ENCODE assay signal across 11 cellular contexts in the genomic region with DNA sequence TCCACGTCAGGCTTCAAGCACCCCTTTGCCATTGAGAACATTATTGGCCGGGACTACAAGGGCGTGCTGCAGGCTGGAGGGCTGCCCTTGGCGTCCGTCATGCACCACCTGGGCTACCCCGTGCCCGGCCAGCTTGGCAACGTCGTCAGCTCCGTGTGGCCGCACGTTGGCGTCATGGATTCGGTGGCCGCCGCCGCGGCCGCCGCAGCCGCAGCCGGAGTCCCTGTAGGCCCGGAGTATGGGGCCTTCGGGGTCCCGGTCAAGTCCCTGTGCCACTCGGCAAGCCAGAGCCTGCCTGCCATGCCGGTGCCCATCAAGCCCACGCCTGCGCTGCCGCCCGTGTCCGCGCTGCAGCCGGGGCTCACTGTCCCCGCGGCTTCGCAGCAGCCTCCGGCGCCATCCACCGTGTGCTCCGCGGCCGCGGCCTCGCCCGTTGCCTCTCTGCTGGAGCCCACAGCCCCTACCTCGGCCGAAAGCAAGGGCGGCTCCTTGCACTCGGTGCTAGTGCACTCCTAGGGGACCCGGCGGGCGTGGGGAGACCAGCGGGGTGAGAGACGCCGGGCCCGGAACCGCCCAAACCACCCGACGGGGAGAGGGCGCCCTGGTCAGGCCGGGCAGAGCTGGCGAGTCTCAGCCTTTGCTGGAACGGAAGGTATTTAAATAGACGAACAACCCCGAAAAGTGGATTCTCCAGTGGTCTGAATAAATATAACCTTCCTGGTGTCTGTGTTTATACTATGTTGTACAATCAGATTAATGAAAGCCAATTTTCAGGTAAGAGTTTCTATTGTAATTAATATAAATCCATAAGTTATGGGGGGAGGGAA. TPM values are rescaled to one million over a fixed set of nuclear protein-coding genes. Genes with fewer than 3 reads are reported as not detected.
A peak's percentile ranks its signal among the peaks of the same experiment; 100 is the strongest.
DNase-seq lines count a peak whose midpoint lies in the region; ATAC-seq and TF ChIP-seq lines count a peak whose summit lies in the region.
"Had no signal": no experiment of that assay in that cellular context is flagged by ENCODE, and none has a peak within 500 bp of the region (broad histone marks: within the 10 kb centered on the region; RNA-seq: fewer than 3 reads in every experiment).

No MANE protein-coding gene starts in this region.

- H3K27ac ChIP-seq in foreskin keratinocyte (no peak overlapping the region), gastrocnemius medialis (no peak overlapping the region), transverse colon (no peak overlapping the region)

- H3K9me3 Mint-ChIP-seq in T-helper 2 cell treated with Interferon-gamma antibody and Interleukin-4, amounts not matched to agents 5 μg/mL and 100 μg/mL, for 36 hours: no peaks in the 10 kb centered on the region
- H3K9me3 Mint-ChIP-seq: activated naive CD4-positive, alpha-beta T cell treated with anti-CD3 and anti-CD28 coated beads, Interleukin-2, amount 50 U/mL, for 72 hours had no signal

- no peak for TF ChIP-seq EP300 in transverse colon (IDR thresholded peaks at IDR 0.05; ENCODE audit: low read depth)

- H3K4me3 Mint-ChIP-seq in T-helper 2 cell treated with Interferon-gamma antibody and Interleukin-4, amounts not matched to agents 5 μg/mL and 100 μg/mL, for 36 hours: no peak overlapping the region

- in situ Hi-C loops in gastrocnemius medialis (cut with MboI; ENCODE audit: low sequenced_read_pairs in 4 of 4) (no loop called here), transverse colon (cut with MboI; ENCODE audit: low pct_ligation_motif_present in 1 of 4, low pct_unique_long_range_greater_than_20kb in 1 of 4, low sequenced_read_pairs in 3 of 4) (loop anchor here in 3 of 4 donors (25.0 kb wide), 2 partner anchors 558 to 583 kb away; partner anchors contain the start of gene GCNT1 (in 1 of the 3))

- peak overlapping the region; percentile 77 for H3K27ac Mint-ChIP-seq in T-helper 2 cell treated with Interferon-gamma antibody and Interleukin-4, amounts not matched to agents 5 μg/mL and 100 μg/mL, for 36 hours

- WGBS in transverse colon (ENCODE audit: low coverage in 1 of 2), 2 donors: 0 to 9% methylated on average over 2 to 45 of the region's 66 CpGs

- TF ChIP-seq CTCF in foreskin keratinocyte (conservative IDR thresholded peaks at IDR 0.05) (no peak), gastrocnemius medialis (IDR thresholded peaks at IDR 0.05 in 4 of 5, conservative IDR thresholded peaks at IDR 0.05 in 1 of 5) (no peak), transverse colon (IDR thresholded peaks at IDR 0.05) (no peak)

- TF ChIP-seq POLR2A in gastrocnemius medialis (IDR thresholded peaks at IDR 0.05): no peak
- TF ChIP-seq POLR2A in transverse colon (IDR thresholded peaks at IDR 0.05): no peak

- peak overlapping the region; percentile 36 for H3K4me3 ChIP-seq in NT2/D1 (ENCODE audit: insufficient read length, low read depth)
- peak overlapping the region; percentile 12 to 32 (median 17) for H3K4me3 ChIP-seq in gastrocnemius medialis
- peak overlapping the region in 1 of 4 donors; percentile 27 for H3K4me3 ChIP-seq in transverse colon

- H3K9ac ChIP-seq in NT2/D1 (ENCODE audit: insufficient read length, low read depth): peak overlapping the region; percentile 68

- intact Hi-C loops in gastrocnemius medialis (cut with DNase I; ENCODE audit: low total_unique reads): no loop called here
- intact Hi-C loops in transverse colon (cut with DNase I; ENCODE audit: low total_unique reads): no loop called here

- H3K4me1 Mint-ChIP-seq in T-helper 2 cell treated with Interferon-gamma antibody and Interleukin-4, amounts not matched to agents 5 μg/mL and 100 μg/mL, for 36 hours (ENCODE audit: low read depth): peaks cover 6% of the 10 kb centered on the region

- H3K4me1 ChIP-seq in NT2/D1 (ENCODE audit: insufficient read depth, insufficient read length): peaks cover 25% of the 10 kb centered on the region
- peaks cover 5% of the 10 kb centered on the region for H3K4me1 ChIP-seq in foreskin keratinocyte
- H3K4me1 ChIP-seq in gastrocnemius medialis: peaks cover 22 to 36% of the 10 kb centered on the region in 2 donors
- H3K4me1 ChIP-seq in transverse colon: peaks cover 7 to 50% (median 22%) of the 10 kb centered on the region in 4 donors

- no peaks in the 10 kb centered on the region for H3K36me3 Mint-ChIP-seq in T-helper 2 cell treated with Interferon-gamma antibody and Interleukin-4, amounts not matched to agents 5 μg/mL and 100 μg/mL, for 36 hours (ENCODE audit: low read depth)

- no peak for DNase-seq in T-helper 2 cell treated with Interferon-gamma antibody and Interleukin-4, amounts not matched to agents 5 μg/mL and 100 μg/mL, for 36 hours (ENCODE audit: low spot score)
- DNase-seq in T-helper 2 cell (no peak), NT2/D1 (ENCODE audit: low read depth, low spot score) (no peak), foreskin keratinocyte (peak in 1 of 2 donors; percentile 7), gastrocnemius medialis (no peak), transverse colon (no peak)
- DNase-seq: HCEC 1CT had no signal

- H3K27me3 ChIP-seq in NT2/D1 (ENCODE audit: insufficient read depth, insufficient read length) (peaks cover 96% of the 10 kb centered on the region), foreskin keratinocyte (peaks cover 81% of the 10 kb centered on the region), gastrocnemius medialis (peaks cover 88 to 89% (median 88%) of the 10 kb centered on the region in 3 donors), transverse colon (peaks cover 100% of the 10 kb centered on the region)

- ATAC-seq in foreskin keratinocyte (peak; percentile 12), gastrocnemius medialis (no peak), GM21576 (IDR thresholded peaks at IDR 0.05; ENCODE audit: unreplicated experiment) (no peak), GM19452 (IDR thresholded peaks at IDR 0.05; ENCODE audit: unreplicated experiment) (no peak)
- ATAC-seq: activated naive CD4-positive, alpha-beta T cell treated with anti-CD3 and anti-CD28 coated beads, Interleukin-2, amount 50 U/mL, for 72 hours had no signal

- H3K9me3 ChIP-seq in NT2/D1 (ENCODE audit: insufficient read depth, low read length) (no peaks in the 10 kb centered on the region), gastrocnemius medialis (no peaks in the 10 kb centered on the region), transverse colon (no peaks in the 10 kb centered on the region)

- no peaks in the 10 kb centered on the region for H3K36me3 ChIP-seq in NT2/D1 (ENCODE audit: insufficient read depth, insufficient read length, low read length)
- no peaks in the 10 kb centered on the region for H3K36me3 ChIP-seq in gastrocnemius medialis
- no peaks in the 10 kb centered on the region for H3K36me3 ChIP-seq in transverse colon

- peaks cover 77% of the 10 kb centered on the region for H3K27me3 Mint-ChIP-seq in T-helper 2 cell treated with Interferon-gamma antibody and Interleukin-4, amounts not matched to agents 5 μg/mL and 100 μg/mL, for 36 hours (ENCODE audit: low read depth)

RNA-seq across cellular contexts. Expression of gene FOXB2, which starts 1.2 kb away (rescaled TPM):
- total RNA-seq in foreskin keratinocyte: not detected in 2 replicates
- polyA plus RNA-seq in foreskin keratinocyte: not detected in 2 replicates
- not detected for total RNA-seq in gastrocnemius medialis
- not detected for total RNA-seq in transverse colon
- total RNA-seq: activated naive CD4-positive, alpha-beta T cell treated with anti-CD3 and anti-CD28 coated beads, Interleukin-2, amount 50 U/mL, for 72 hours; mucosa of gallbladder had no signal

Comparison
In these comparisons a context has a peak if more than half of its experiments do, and no peak if none do; other contexts are left out.
1. in situ Hi-C loops: an anchor here in transverse colon (25.0 kb wide); none called in gastrocnemius medialis.